13 cellular contexts compared by ENCODE assay signal in genomic region chr11:61328351-61328750, GRCh38.
"Had no signal": no experiment of that assay in that cellular context is flagged by ENCODE, and none has a peak within 500 bp of the region (broad histone marks: within the 10 kb centered on the region; RNA-seq: fewer than 3 reads in every experiment).

No MANE protein-coding gene starts in this region.

- H3K9me3 Mint-ChIP-seq: activated naive CD8-positive, alpha-beta T cell treated with anti-CD3 and anti-CD28 coated beads for 36 hours; activated T-cell treated with anti-CD3 and anti-CD28 coated beads, Interleukin-2, amount 50 U/mL, for 4 hours had no signal

- H3K27ac ChIP-seq: ascending aorta, cardiac muscle cell, colonic mucosa, uterus had no signal

- H3K36me3 ChIP-seq: uterus had no signal

- ATAC-seq: activated T-cell treated with anti-CD3 and anti-CD28 coated beads, Interleukin-2, amount 50 U/mL, for 4 hours; left lobe of liver; T-helper 17 cell had no signal

- H3K4me3 Mint-ChIP-seq: activated naive CD8-positive, alpha-beta T cell treated with anti-CD3 and anti-CD28 coated beads for 36 hours; activated T-cell treated with anti-CD3 and anti-CD28 coated beads, Interleukin-2, amount 50 U/mL, for 4 hours; T-helper 17 cell had no signal

- H3K27me3 ChIP-seq: ascending aorta, cardiac muscle cell, colonic mucosa, uterus had no signal

- DNase-seq: activated CD4-positive, alpha-beta T cell treated with anti-CD3 and anti-CD28 coated beads, Interleukin-2, amount 50 U/mL, for 4 hours; activated effector memory CD4-positive, alpha-beta T cell treated with anti-CD3 and anti-CD28 coated beads, Interleukin-2, amount 50 U/mL, for 16 hours; activated naive CD8-positive, alpha-beta T cell treated with anti-CD3 and anti-CD28 coated beads for 36 hours; activated T-cell treated with anti-CD3 and anti-CD28 coated beads, Interleukin-2, amount 50 U/mL, for 4 hours; colonic mucosa; islet precursor cell; mesendoderm; small intestine; T-helper 17 cell; uterus had no signal

- H3K9me3 ChIP-seq: ascending aorta, colonic mucosa, uterus had no signal

- H3K27ac Mint-ChIP-seq: activated naive CD8-positive, alpha-beta T cell treated with anti-CD3 and anti-CD28 coated beads for 36 hours; T-helper 17 cell had no signal

- H3K4me3 ChIP-seq: ascending aorta, cardiac muscle cell, colonic mucosa, uterus had no signal

- H3K27me3 Mint-ChIP-seq: activated naive CD8-positive, alpha-beta T cell treated with anti-CD3 and anti-CD28 coated beads for 36 hours; T-helper 17 cell had no signal
